Comparison of ENCODE assay signal across 7 cellular contexts in genomic region chr19:23760326-23760725, GRCh38. TPM values are rescaled to one million over a fixed set of nuclear protein-coding genes. Genes with fewer than 3 reads are reported as not detected.
A peak's percentile ranks its signal among the peaks of the same experiment; 100 is the strongest.
DNase-seq lines count a peak whose midpoint lies in the region; ATAC-seq and TF ChIP-seq lines count a peak whose summit lies in the region.
"Not testable (repeated sequence)": the region's sequence is repeated elsewhere in the genome, so short reads cannot be mapped to it uniquely, and the experiment has no call there.

No MANE protein-coding gene starts in this region.

- not testable (repeated sequence) for H3F3A ChIP-seq in MM.1S (ENCODE audit: insufficient read depth, low read length)

- H3K36me3 Mint-ChIP-seq in CD4-positive, alpha-beta T cell (ENCODE audit: low read depth), result peaks cover 32% of the 10 kb centered on the region
- peaks cover 14% of the 10 kb centered on the region for H3K36me3 Mint-ChIP-seq in T-helper 1 cell treated with Interleukin-12 subunit alpha and Interleukin-12 subunit beta and Interleukin-4 antibody, amounts not matched to agents 30 μg/mL and 1 μg/mL, for 36 hours (ENCODE audit: low read depth)
- not testable (repeated sequence) for H3K36me3 Mint-ChIP-seq in activated T-helper 1 cell treated with anti-CD3 and anti-CD28 coated beads, Interleukin-12 subunit alpha, Interleukin-12 subunit beta, Interleukin-2, Interleukin-4 antibody, amounts not matched to agents 30 ng/mL and 10 ng/mL and 1 ng/mL, durations not matched to agents 14 hours and 24 hours and 36 hours (ENCODE audit: low read depth); naive thymus-derived CD8-positive, alpha-beta T cell
- H3K36me3 Mint-ChIP-seq in activated naive CD8-positive, alpha-beta T cell treated with anti-CD3 and anti-CD28 coated beads, Interleukin-2, amount 50 U/mL, for 24 hours (ENCODE audit: low read depth), result peaks cover 12% of the 10 kb centered on the region
- peaks cover 18% of the 10 kb centered on the region for H3K36me3 Mint-ChIP-seq in stimulated activated naive CD8-positive, alpha-beta T cell treated with anti-CD3 and anti-CD28 coated beads, Interleukin-15, Interleukin-2, amounts not matched to agents 100 ng/mL and 50 ng/mL, for 24 hours (ENCODE audit: low read depth)

- not testable (repeated sequence) for TF ChIP-seq CTCF in CD4-positive, alpha-beta T cell (IDR thresholded peaks at IDR 0.05); MM.1S (IDR thresholded peaks at IDR 0.05; ENCODE audit: low read length)

- DNase-seq in CD4-positive, alpha-beta T cell; activated T-helper 1 cell treated with anti-CD3 and anti-CD28 coated beads, Interleukin-12 subunit alpha, Interleukin-12 subunit beta, Interleukin-2, Interleukin-4 antibody, amounts not matched to agents 30 ng/mL and 10 ng/mL and 1 ng/mL, durations not matched to agents 14 hours and 24 hours and 36 hours (ENCODE audit: low spot score); activated naive CD8-positive, alpha-beta T cell treated with anti-CD3 and anti-CD28 coated beads, Interleukin-2, amount 50 U/mL, for 24 hours: not testable (repeated sequence)
- DNase-seq in MM.1S, result peak; percentile 44
- DNase-seq in naive thymus-derived CD8-positive, alpha-beta T cell, result peak in 2 of 10 donors; percentile 9 to 14

- not testable (repeated sequence) for H4K20me1 ChIP-seq in MM.1S (ENCODE audit: insufficient read depth, low read length)

- not testable (repeated sequence) for H3K79me2 ChIP-seq in MM.1S (ENCODE audit: low read length)

- H3K9ac ChIP-seq in MM.1S (ENCODE audit: low read length), result peak overlapping the region; percentile 15; the same call in 1 of the 2 replicates

- H3K4me1 Mint-ChIP-seq in CD4-positive, alpha-beta T cell (ENCODE audit: low read depth), result peaks cover 51% of the 10 kb centered on the region
- H3K4me1 Mint-ChIP-seq in T-helper 1 cell treated with Interleukin-12 subunit alpha and Interleukin-12 subunit beta and Interleukin-4 antibody, amounts not matched to agents 30 μg/mL and 1 μg/mL, for 36 hours (ENCODE audit: low read depth), result peaks cover 15% of the 10 kb centered on the region
- H3K4me1 Mint-ChIP-seq in activated T-helper 1 cell treated with anti-CD3 and anti-CD28 coated beads, Interleukin-12 subunit alpha, Interleukin-12 subunit beta, Interleukin-2, Interleukin-4 antibody, amounts not matched to agents 30 ng/mL and 10 ng/mL and 1 ng/mL, durations not matched to agents 14 hours and 24 hours and 36 hours (ENCODE audit: low read depth), result peaks cover 15% of the 10 kb centered on the region
- peaks cover 39% of the 10 kb centered on the region for H3K4me1 Mint-ChIP-seq in activated naive CD8-positive, alpha-beta T cell treated with anti-CD3 and anti-CD28 coated beads, Interleukin-2, amount 50 U/mL, for 24 hours
- H3K4me1 Mint-ChIP-seq in naive thymus-derived CD8-positive, alpha-beta T cell, result peaks cover 22 to 60% (median 52%) of the 10 kb centered on the region in 4 donors
- peaks cover 40% of the 10 kb centered on the region for H3K4me1 Mint-ChIP-seq in stimulated activated naive CD8-positive, alpha-beta T cell treated with anti-CD3 and anti-CD28 coated beads, Interleukin-15, Interleukin-2, amounts not matched to agents 100 ng/mL and 50 ng/mL, for 24 hours (ENCODE audit: low read depth)

- H3K9me2 ChIP-seq in MM.1S (replicated peaks; ENCODE audit: insufficient read depth, low read length), result not testable (repeated sequence)

- peak overlapping the region; percentile 45; the same call in 1 of the 2 replicates for H3K4me2 ChIP-seq in MM.1S (ENCODE audit: low read depth, low read length)

- peak overlapping the region; percentile 98 for H3K27ac Mint-ChIP-seq in CD4-positive, alpha-beta T cell
- peak overlapping the region; percentile 5 for H3K27ac Mint-ChIP-seq in T-helper 1 cell treated with Interleukin-12 subunit alpha and Interleukin-12 subunit beta and Interleukin-4 antibody, amounts not matched to agents 30 μg/mL and 1 μg/mL, for 36 hours
- not testable (repeated sequence) for H3K27ac Mint-ChIP-seq in activated T-helper 1 cell treated with anti-CD3 and anti-CD28 coated beads, Interleukin-12 subunit alpha, Interleukin-12 subunit beta, Interleukin-2, Interleukin-4 antibody, amounts not matched to agents 30 ng/mL and 10 ng/mL and 1 ng/mL, durations not matched to agents 14 hours and 24 hours and 36 hours; activated naive CD8-positive, alpha-beta T cell treated with anti-CD3 and anti-CD28 coated beads, Interleukin-2, amount 50 U/mL, for 24 hours
- peak overlapping the region; percentile 58 to 98 (median 88) for H3K27ac Mint-ChIP-seq in naive thymus-derived CD8-positive, alpha-beta T cell
- peak overlapping the region; percentile 58 for H3K27ac Mint-ChIP-seq in stimulated activated naive CD8-positive, alpha-beta T cell treated with anti-CD3 and anti-CD28 coated beads, Interleukin-15, Interleukin-2, amounts not matched to agents 100 ng/mL and 50 ng/mL, for 24 hours

- H3K27ac ChIP-seq in CD4-positive, alpha-beta T cell (ENCODE audit: low read depth, low read length), result not testable (repeated sequence)
- H3K27ac ChIP-seq in MM.1S (ENCODE audit: low read length), result peak overlapping the region; percentile 70

- H2AFZ ChIP-seq in MM.1S (ENCODE audit: low read length), result not testable (repeated sequence)

- intact Hi-C loops in CD4-positive, alpha-beta T cell (cut with DNase I, micrococcal nuclease), result loop anchor here in 1 of 2 experiments (5.0 to 10.0 kb wide), 6 partner anchors 57 to 1126 kb away; partner anchors contain the start of genes ZNF492, ZNF724, ZNF726 and ZNF91
- intact Hi-C loops in activated T-helper 1 cell treated with anti-CD3 and anti-CD28 coated beads, Interleukin-12 subunit alpha, Interleukin-12 subunit beta, Interleukin-2, Interleukin-4 antibody, amounts not matched to agents 30 ng/mL and 10 ng/mL and 1 ng/mL, durations not matched to agents 14 hours and 24 hours and 36 hours (cut with micrococcal nuclease), result loop anchor here (10.0 kb wide), 1 partner anchor 486 kb away; no protein-coding TSS in a partner anchor

- peak overlapping the region; percentile 98 for H3K4me3 Mint-ChIP-seq in CD4-positive, alpha-beta T cell
- H3K4me3 Mint-ChIP-seq in T-helper 1 cell treated with Interleukin-12 subunit alpha and Interleukin-12 subunit beta and Interleukin-4 antibody, amounts not matched to agents 30 μg/mL and 1 μg/mL, for 36 hours, result not testable (repeated sequence)
- peak overlapping the region; percentile 15 for H3K4me3 Mint-ChIP-seq in activated T-helper 1 cell treated with anti-CD3 and anti-CD28 coated beads, Interleukin-12 subunit alpha, Interleukin-12 subunit beta, Interleukin-2, Interleukin-4 antibody, amounts not matched to agents 30 ng/mL and 10 ng/mL and 1 ng/mL, durations not matched to agents 14 hours and 24 hours and 36 hours
- peak overlapping the region; percentile 34 for H3K4me3 Mint-ChIP-seq in activated naive CD8-positive, alpha-beta T cell treated with anti-CD3 and anti-CD28 coated beads, Interleukin-2, amount 50 U/mL, for 24 hours
- peak overlapping the region in 9 of 10 donors; percentile 15 to 97 (median 89) for H3K4me3 Mint-ChIP-seq in naive thymus-derived CD8-positive, alpha-beta T cell
- H3K4me3 Mint-ChIP-seq in stimulated activated naive CD8-positive, alpha-beta T cell treated with anti-CD3 and anti-CD28 coated beads, Interleukin-15, Interleukin-2, amounts not matched to agents 100 ng/mL and 50 ng/mL, for 24 hours, result peak overlapping the region; percentile 49

- H3K4me1 ChIP-seq in MM.1S (ENCODE audit: low read length), result not testable (repeated sequence)

- not testable (repeated sequence) for H3K9me3 ChIP-seq in CD4-positive, alpha-beta T cell (ENCODE audit: control insufficient read depth, low read length); MM.1S (replicated peaks; ENCODE audit: insufficient read depth, low read length)

- POLR2A ChIA-PET in CD4-positive, alpha-beta T cell (lab: Charles Lee), result interaction anchor here (1.5 kb wide), 1 partner anchor 73 kb away, joined by 4 read pairs; the partner anchor contains the start of gene ZNF675
- POLR2A ChIA-PET in naive thymus-derived CD8-positive, alpha-beta T cell (lab: Charles Lee), result interaction anchor here (1.7 kb wide), 1 partner anchor 1924 kb away, joined by 5 read pairs; the partner anchor contains the start of gene ZNF43

- not testable (repeated sequence) for H3K4me3 ChIP-seq in MM.1S (ENCODE audit: low read length)

- not testable (repeated sequence) for H3K27me3 Mint-ChIP-seq in CD4-positive, alpha-beta T cell; T-helper 1 cell treated with Interleukin-12 subunit alpha and Interleukin-12 subunit beta and Interleukin-4 antibody, amounts not matched to agents 30 μg/mL and 1 μg/mL, for 36 hours (ENCODE audit: low read depth); activated T-helper 1 cell treated with anti-CD3 and anti-CD28 coated beads, Interleukin-12 subunit alpha, Interleukin-12 subunit beta, Interleukin-2, Interleukin-4 antibody, amounts not matched to agents 30 ng/mL and 10 ng/mL and 1 ng/mL, durations not matched to agents 14 hours and 24 hours and 36 hours (ENCODE audit: insufficient read depth); activated naive CD8-positive, alpha-beta T cell treated with anti-CD3 and anti-CD28 coated beads, Interleukin-2, amount 50 U/mL, for 24 hours; naive thymus-derived CD8-positive, alpha-beta T cell; stimulated activated naive CD8-positive, alpha-beta T cell treated with anti-CD3 and anti-CD28 coated beads, Interleukin-15, Interleukin-2, amounts not matched to agents 100 ng/mL and 50 ng/mL, for 24 hours

- not testable (repeated sequence) for H3K36me3 ChIP-seq in MM.1S (replicated peaks; ENCODE audit: insufficient read depth, low read length)

- not testable (repeated sequence) for H3K9me3 Mint-ChIP-seq in CD4-positive, alpha-beta T cell; activated naive CD8-positive, alpha-beta T cell treated with anti-CD3 and anti-CD28 coated beads, Interleukin-2, amount 50 U/mL, for 24 hours; naive thymus-derived CD8-positive, alpha-beta T cell; stimulated activated naive CD8-positive, alpha-beta T cell treated with anti-CD3 and anti-CD28 coated beads, Interleukin-15, Interleukin-2, amounts not matched to agents 100 ng/mL and 50 ng/mL, for 24 hours
- H3K9me3 Mint-ChIP-seq in T-helper 1 cell treated with Interleukin-12 subunit alpha and Interleukin-12 subunit beta and Interleukin-4 antibody, amounts not matched to agents 30 μg/mL and 1 μg/mL, for 36 hours, result peaks cover 25% of the 10 kb centered on the region
- H3K9me3 Mint-ChIP-seq in activated T-helper 1 cell treated with anti-CD3 and anti-CD28 coated beads, Interleukin-12 subunit alpha, Interleukin-12 subunit beta, Interleukin-2, Interleukin-4 antibody, amounts not matched to agents 30 ng/mL and 10 ng/mL and 1 ng/mL, durations not matched to agents 14 hours and 24 hours and 36 hours, result peaks cover 19% of the 10 kb centered on the region

- CTCF ChIA-PET in CD4-positive, alpha-beta T cell (lab: Charles Lee), result not testable (repeated sequence)

- ATAC-seq in CD4-positive, alpha-beta T cell (ENCODE audit: poor library complexity); activated naive CD8-positive, alpha-beta T cell treated with anti-CD3 and anti-CD28 coated beads, Interleukin-2, amount 50 U/mL, for 24 hours; naive thymus-derived CD8-positive, alpha-beta T cell: not testable (repeated sequence)

- not testable (repeated sequence) for H3K27me3 ChIP-seq in CD4-positive, alpha-beta T cell (ENCODE audit: control insufficient read depth, insufficient read depth, low read length); MM.1S (replicated peaks; ENCODE audit: insufficient read depth, low read length)

RNA-seq across cellular contexts. Expression of gene ZNF681, which starts 1.6 kb away (rescaled TPM):
- 1 to 10 TPM; 1.6 to 2.6 TPM for total RNA-seq in CD4-positive, alpha-beta T cell
- 3.0 and 3.3 TPM in 2 replicates for total RNA-seq in activated T-helper 1 cell treated with anti-CD3 and anti-CD28 coated beads, Interleukin-12 subunit alpha, Interleukin-12 subunit beta, Interleukin-2, Interleukin-4 antibody, amounts not matched to agents 30 ng/mL and 10 ng/mL and 1 ng/mL, durations not matched to agents 14 hours and 24 hours and 36 hours
- total RNA-seq in naive thymus-derived CD8-positive, alpha-beta T cell, result 10 to 100 TPM in 1 of 2 experiments, 1 to 10 TPM in 1; 9.7 to 10.8 TPM
- polyA plus RNA-seq in naive thymus-derived CD8-positive, alpha-beta T cell, result 1 to 10 TPM; 3.5 to 4.7 (median 4.7) TPM
